In genomic region chr5:762996-763395, GRCh38 we compare ENCODE assay signal across 3 cellular contexts. TPM values are rescaled to one million over a fixed set of nuclear protein-coding genes. Genes with fewer than 3 reads are reported as not detected.
"Had no signal": no experiment of that assay in that cellular context is flagged by ENCODE, and none has a peak within 500 bp of the region (broad histone marks: within the 10 kb centered on the region; RNA-seq: fewer than 3 reads in every experiment).

No MANE protein-coding gene starts in this region.

RNA-seq across cellular contexts. Expression of gene ZDHHC11B, which starts 21.5 kb away (rescaled TPM):
- total RNA-seq: pulmonary artery endothelial cell, renal cortical epithelial cell, smooth muscle cell had no signal
- polyA plus RNA-seq: smooth muscle cell had no signal
